ENCODE assay signal across 25 cellular contexts in the genomic region with DNA sequence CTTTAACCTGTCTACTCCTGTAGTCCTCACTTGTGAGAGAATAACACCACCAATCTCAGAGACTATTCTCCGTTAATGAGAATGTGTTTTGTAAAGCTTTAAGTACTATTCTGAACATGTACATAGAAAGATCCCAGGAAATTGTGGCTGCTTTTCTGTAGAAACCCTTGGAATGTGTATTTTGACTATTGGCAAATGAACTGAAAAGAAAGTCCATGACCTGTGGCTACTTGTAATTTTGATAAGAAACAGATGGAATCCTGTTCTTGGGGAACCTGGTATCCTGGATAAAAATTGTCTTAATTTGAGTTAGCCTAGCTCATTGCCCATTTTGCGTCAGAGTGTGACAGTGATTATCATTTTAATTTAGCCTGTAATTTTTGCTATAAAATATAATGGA. TPM values are rescaled to one million over a fixed set of nuclear protein-coding genes. Genes with fewer than 3 reads are reported as not detected.
DNase-seq lines count a peak whose midpoint lies in the region; ATAC-seq and TF ChIP-seq lines count a peak whose summit lies in the region.
"Had no signal": no experiment of that assay in that cellular context is flagged by ENCODE, and none has a peak within 500 bp of the region (broad histone marks: within the 10 kb centered on the region; RNA-seq: fewer than 3 reads in every experiment).

No MANE protein-coding gene starts in this region.

- 96% methylated on average over 2 of the region's 2 CpGs for WGBS in smooth muscle cell (ENCODE audit: low lambda C conversion rate)
- 89 to 98% methylated on average over 2 of the region's 2 CpGs for WGBS in body of pancreas, 2 donors

- peaks cover 88% of the 10 kb centered on the region for H3K79me2 ChIP-seq in smooth muscle cell (ENCODE audit: low read depth)

- no peaks in the 10 kb centered on the region for H3K27me3 ChIP-seq in smooth muscle cell (ENCODE audit: low read depth)
- no peaks in the 10 kb centered on the region for H3K27me3 ChIP-seq in body of pancreas
- H3K27me3 ChIP-seq: esophagus muscularis mucosa, left lung, upper lobe of right lung had no signal

- intact Hi-C loops in body of pancreas (cut with DNase I): no loop called here

- peak; percentile 80 for ATAC-seq in SK-N-SH treated with all-trans-retinoic acid at 6 μM for 48 hours
- ATAC-seq in body of pancreas: no peak
- ATAC-seq in HG02642 (IDR thresholded peaks at IDR 0.05; ENCODE audit: poor library complexity, unreplicated experiment): no peak
- ATAC-seq: mucosa of descending colon had no signal

- peak overlapping the region; percentile 4 for H3K9ac ChIP-seq in smooth muscle cell (ENCODE audit: low read depth)

- H3K36me3 ChIP-seq in smooth muscle cell (ENCODE audit: low read depth): peaks cover 3% of the 10 kb centered on the region
- H3K36me3 ChIP-seq in body of pancreas (replicated peaks in 1 of 2; ENCODE audit: insufficient read depth in 1 of 2, low read depth in 2 of 2): peaks cover 0 to 2% of the 10 kb centered on the region in 2 donors
- H3K36me3 ChIP-seq: prostate gland had no signal

- no peak for DNase-seq in activated T-cell treated with anti-CD3 and anti-CD28 coated beads, Interleukin-2, amount 50 U/mL, for 24 hours
- no peak for DNase-seq in activated T-cell treated with anti-CD3 and anti-CD28 coated beads, Interleukin-2, amount 50 U/mL, for 1 hour
- DNase-seq in dedifferentiated amniotic fluid mesenchymal stem cell (ENCODE audit: extremely low spot score) (peak; percentile 16), smooth muscle cell (lab: John Stamatoyannopoulos, UW; ENCODE audit: unreplicated experiment) (no peak), body of pancreas (no peak)
- DNase-seq in effector CD4-positive, alpha-beta T cell: no peak
- DNase-seq: activated CD4-positive, alpha-beta T cell treated with anti-CD3 and anti-CD28 coated beads, Interleukin-2, amount 50 U/mL, for 1 hour; activated effector memory CD4-positive, alpha-beta T cell treated with anti-CD3 and anti-CD28 coated beads, Interleukin-2, amount 50 U/mL, for 16 hours; C1 segment of cervical spinal cord; cerebellar nuclear complex; effector memory CD4-positive, alpha-beta T cell; head of caudate nucleus; left lung; mucosa of descending colon; NCI-H1417 treated with DMSO at 0.1 percent for 48 hours; NCI-H526 treated with DMSO at 0.1 percent for 48 hours; SHP77; upper lobe of right lung had no signal

- H3K27ac ChIP-seq in smooth muscle cell (ENCODE audit: low read depth) (peak overlapping the region; percentile 83), body of pancreas (no peak overlapping the region)
- H3K27ac ChIP-seq: 22Rv1, esophagus muscularis mucosa, HL-60, left lung, prostate gland, upper lobe of right lung had no signal

- H3K27me3 Mint-ChIP-seq in activated T-cell treated with anti-CD3 and anti-CD28 coated beads, Interleukin-2, amount 50 U/mL, for 24 hours: no peaks in the 10 kb centered on the region

- H3K9me3 ChIP-seq in smooth muscle cell (replicated peaks; ENCODE audit: low read depth) (no peaks in the 10 kb centered on the region), body of pancreas (no peaks in the 10 kb centered on the region)
- H3K9me3 ChIP-seq: esophagus muscularis mucosa, left lung, mucosa of descending colon, prostate gland, upper lobe of right lung had no signal

- peaks cover 27% of the 10 kb centered on the region for H3K4me1 Mint-ChIP-seq in activated T-cell treated with anti-CD3 and anti-CD28 coated beads, Interleukin-2, amount 50 U/mL, for 24 hours (ENCODE audit: low read depth)

- peak overlapping the region; percentile 12 for H3K27ac Mint-ChIP-seq in activated T-cell treated with anti-CD3 and anti-CD28 coated beads, Interleukin-2, amount 50 U/mL, for 24 hours

- peak overlapping the region; percentile 41 for H3K4me2 ChIP-seq in smooth muscle cell

- peaks cover 57% of the 10 kb centered on the region for H3K36me3 Mint-ChIP-seq in activated T-cell treated with anti-CD3 and anti-CD28 coated beads, Interleukin-2, amount 50 U/mL, for 24 hours (ENCODE audit: low read depth)

- H3K4me1 ChIP-seq in smooth muscle cell (ENCODE audit: low read depth) (no peaks in the 10 kb centered on the region), body of pancreas (peaks cover 6% of the 10 kb centered on the region)
- H3K4me1 ChIP-seq: prostate gland, upper lobe of right lung had no signal

- H2AFZ ChIP-seq in smooth muscle cell (ENCODE audit: low read depth): no peak overlapping the region

- no peak for TF ChIP-seq POLR2A in body of pancreas (IDR thresholded peaks at IDR 0.05)

- H3K4me3 Mint-ChIP-seq in activated T-cell treated with anti-CD3 and anti-CD28 coated beads, Interleukin-2, amount 50 U/mL, for 24 hours: no peak overlapping the region

- no peak overlapping the region for H3K4me3 ChIP-seq in smooth muscle cell
- H3K4me3 ChIP-seq in body of pancreas: no peak overlapping the region
- H3K4me3 ChIP-seq: esophagus muscularis mucosa, left lung, mucosa of descending colon, prostate gland, upper lobe of right lung had no signal

- peaks cover 98% of the 10 kb centered on the region for H4K20me1 ChIP-seq in smooth muscle cell (ENCODE audit: low read depth)

- H3F3A ChIP-seq in smooth muscle cell (ENCODE audit: low read depth): peaks cover 10% of the 10 kb centered on the region

- H3K9me3 Mint-ChIP-seq in activated T-cell treated with anti-CD3 and anti-CD28 coated beads, Interleukin-2, amount 50 U/mL, for 24 hours: no peaks in the 10 kb centered on the region
- H3K9me3 Mint-ChIP-seq: neural crest cell had no signal

- TF ChIP-seq CTCF in smooth muscle cell (IDR thresholded peaks at IDR 0.05; ENCODE audit: borderline replicate concordance, insufficient read depth, poor library complexity, severe bottlenecking) (no peak), body of pancreas (IDR thresholded peaks at IDR 0.05) (no peak)

TF ChIP-seq in SK-N-SH treated with all-trans-retinoic acid at 6 μM for 48 hours, 23 proteins besides CTCF, POLR2A, EP300 and RAD21 (continues in another document):
- TF ChIP-seq PATZ1 (CRISPR knock-in tag; IDR thresholded peaks at IDR 0.05; ENCODE audit: borderline replicate concordance) (no peak), ZFP30 (CRISPR knock-in tag; IDR thresholded peaks at IDR 0.05) (no peak), OSR1 (CRISPR knock-in tag; IDR thresholded peaks at IDR 0.05) (no peak), CSDC2 (CRISPR knock-in tag; IDR thresholded peaks at IDR 0.05) (no peak), CSRNP3 (CRISPR knock-in tag; IDR thresholded peaks at IDR 0.05) (no peak), PPARA (CRISPR knock-in tag; IDR thresholded peaks at IDR 0.05; ENCODE audit: borderline replicate concordance) (no peak), SNAI2 (CRISPR knock-in tag; IDR thresholded peaks at IDR 0.05) (no peak), ZNF8 (CRISPR knock-in tag; IDR thresholded peaks at IDR 0.05) (no peak), GLIS3 (CRISPR knock-in tag; IDR thresholded peaks at IDR 0.05) (no peak)
- TF ChIP-seq, protein P1, sequence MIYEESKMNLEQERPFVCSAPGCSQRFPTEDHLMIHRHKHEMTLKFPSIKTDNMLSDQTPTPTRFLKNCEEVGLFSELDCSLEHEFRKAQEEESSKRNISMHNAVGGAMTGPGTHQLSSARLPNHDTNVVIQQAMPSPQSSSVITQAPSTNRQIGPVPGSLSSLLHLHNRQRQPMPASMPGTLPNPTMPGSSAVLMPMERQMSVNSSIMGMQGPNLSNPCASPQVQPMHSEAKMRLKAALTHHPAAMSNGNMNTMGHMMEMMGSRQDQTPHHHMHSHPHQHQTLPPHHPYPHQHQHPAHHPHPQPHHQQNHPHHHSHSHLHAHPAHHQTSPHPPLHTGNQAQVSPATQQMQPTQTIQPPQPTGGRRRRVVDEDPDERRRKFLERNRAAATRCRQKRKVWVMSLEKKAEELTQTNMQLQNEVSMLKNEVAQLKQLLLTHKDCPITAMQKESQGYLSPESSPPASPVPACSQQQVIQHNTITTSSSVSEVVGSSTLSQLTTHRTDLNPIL (CRISPR knock-in tag; IDR thresholded peaks at IDR 0.05; ENCODE audit: low read depth): no peak

RNA-seq across cellular contexts. Expression of gene CTCF, which starts 9.1 kb away (rescaled TPM):
- total RNA-seq in smooth muscle cell: 32.4 and 37.3 TPM in 2 replicates
- polyA plus RNA-seq in smooth muscle cell: 28.4 and 34.8 TPM in 2 replicates
- total RNA-seq in body of pancreas: 10 to 100 TPM; 24.4 to 33.0 TPM

RNA-seq across cellular contexts. Expression of gene RIPOR1, which starts 42.8 kb away (rescaled TPM):
- total RNA-seq in smooth muscle cell (10.7 and 26.6 TPM in 2 replicates), body of pancreas (10 to 100 TPM; 37.9 to 62.6 TPM)
- polyA plus RNA-seq in smooth muscle cell: 47.3 and 57.2 TPM in 2 replicates
